In genomic region chr3:46662771-46663551, GRCh38 we compare ENCODE assay signal across 10 cellular contexts. TPM values are rescaled to one million over a fixed set of nuclear protein-coding genes. Genes with fewer than 3 reads are reported as not detected.
A peak's percentile ranks its signal among the peaks of the same experiment; 100 is the strongest.
DNase-seq lines count a peak whose midpoint lies in the region; ATAC-seq, FAIRE-seq and TF ChIP-seq lines count a peak whose summit lies in the region.
"Had no signal": no experiment of that assay in that cellular context is flagged by ENCODE, and none has a peak within 500 bp of the region (broad histone marks: within the 10 kb centered on the region; RNA-seq: fewer than 3 reads in every experiment).

No MANE protein-coding gene starts in this region.

- peak; percentile 1 for DNase-seq in H54 (ENCODE audit: insufficient read length, low spot score)
- no peak for DNase-seq in T-helper 17 cell
- peak; percentile 59 for DNase-seq in right atrium auricular region (ENCODE audit: low spot score)
- DNase-seq in retina: peak; percentile 61
- DNase-seq in activated CD4-positive, alpha-beta T cell treated with anti-CD3 and anti-CD28 coated beads, Interleukin-2, amount 10 ng/mL, durations not matched to agents 7 days and 5 days: no peak
- DNase-seq in activated CD4-positive, alpha-beta T cell treated with anti-CD3 and anti-CD28 coated beads for 48 hours: no peak
- no peak for DNase-seq in NCI-H2107 treated with DMSO at 0.1 percent for 48 hours (lab: John Stamatoyannopoulos, UW; ENCODE audit: unreplicated experiment)

- TF ChIP-seq POLR2A in H54 (IDR thresholded peaks at IDR 0.05; ENCODE audit: low read depth, low read length): no peak

- H3K27me3 Mint-ChIP-seq in T-helper 17 cell: peaks cover 32% of the 10 kb centered on the region
- peaks cover 7% of the 10 kb centered on the region for H3K27me3 Mint-ChIP-seq in activated CD4-positive, alpha-beta T cell treated with anti-CD3 and anti-CD28 coated beads, Interleukin-2, amount 10 ng/mL, durations not matched to agents 7 days and 5 days

- H3K27me3 ChIP-seq in right atrium auricular region: no peaks in the 10 kb centered on the region
- H3K27me3 ChIP-seq: neutrophil had no signal

- H3K36me3 ChIP-seq in right atrium auricular region: no peaks in the 10 kb centered on the region
- H3K36me3 ChIP-seq: neutrophil had no signal

- CTCF ChIA-PET in activated CD4-positive, alpha-beta T cell treated with anti-CD3 and anti-CD28 coated beads, Interleukin-2, amount 10 ng/mL, durations not matched to agents 7 days and 5 days (lab: Charles Lee): interaction anchor here (0.9 to 2.5 kb wide), 3 partner anchors 12 to 174 kb away, joined by 3 to 9 read pairs (median 4); no protein-coding TSS in a partner anchor

- H3K27ac ChIP-seq in right atrium auricular region: peak overlapping the region; percentile 82 to 83
- H3K27ac ChIP-seq: neutrophil had no signal

- no peaks in the 10 kb centered on the region for H3K9me3 Mint-ChIP-seq in activated CD4-positive, alpha-beta T cell treated with anti-CD3 and anti-CD28 coated beads, Interleukin-2, amount 10 ng/mL, durations not matched to agents 7 days and 5 days
- H3K9me3 Mint-ChIP-seq: IgD-negative memory B cell had no signal

- ATAC-seq in T-helper 17 cell (no peak), HG03025 (IDR thresholded peaks at IDR 0.05; ENCODE audit: low FRiP score, unreplicated experiment) (no peak)

- no peaks in the 10 kb centered on the region for H3K9me3 ChIP-seq in T-helper 17 cell (ENCODE audit: control insufficient read depth, low read length, poor library complexity, severe bottlenecking)
- H3K9me3 ChIP-seq in right atrium auricular region: no peaks in the 10 kb centered on the region
- H3K9me3 ChIP-seq: neutrophil had no signal

- peaks cover 0 to 53% of the 10 kb centered on the region in 2 donors for H3K4me1 ChIP-seq in right atrium auricular region

- no peak overlapping the region for H3K4me3 ChIP-seq in right atrium auricular region

- POLR2A ChIA-PET in activated CD4-positive, alpha-beta T cell treated with anti-CD3 and anti-CD28 coated beads, Interleukin-2, amount 10 ng/mL, durations not matched to agents 7 days and 5 days (lab: Charles Lee): no interaction called here

- peak overlapping the region; percentile 91 for H3K27ac Mint-ChIP-seq in T-helper 17 cell
- H3K27ac Mint-ChIP-seq in activated CD4-positive, alpha-beta T cell treated with anti-CD3 and anti-CD28 coated beads, Interleukin-2, amount 10 ng/mL, durations not matched to agents 7 days and 5 days: no peak overlapping the region
- H3K27ac Mint-ChIP-seq: IgD-negative memory B cell had no signal

- H3K36me3 Mint-ChIP-seq in T-helper 17 cell (ENCODE audit: low read depth): no peaks in the 10 kb centered on the region
- H3K36me3 Mint-ChIP-seq in activated CD4-positive, alpha-beta T cell treated with anti-CD3 and anti-CD28 coated beads, Interleukin-2, amount 10 ng/mL, durations not matched to agents 7 days and 5 days (ENCODE audit: low read depth): no peaks in the 10 kb centered on the region
- H3K36me3 Mint-ChIP-seq: IgD-negative memory B cell had no signal

- FAIRE-seq in H54 (lab: Jason Lieb, UNC): no peak

- no peak overlapping the region for H3K4me3 Mint-ChIP-seq in T-helper 17 cell
- no peak overlapping the region for H3K4me3 Mint-ChIP-seq in activated CD4-positive, alpha-beta T cell treated with anti-CD3 and anti-CD28 coated beads, Interleukin-2, amount 10 ng/mL, durations not matched to agents 7 days and 5 days
- H3K4me3 Mint-ChIP-seq: IgD-negative memory B cell had no signal

- TF ChIP-seq CTCF in right atrium auricular region (IDR thresholded peaks at IDR 0.05): no peak

- peaks cover 13% of the 10 kb centered on the region for H3K4me1 Mint-ChIP-seq in T-helper 17 cell
- no peaks in the 10 kb centered on the region for H3K4me1 Mint-ChIP-seq in activated CD4-positive, alpha-beta T cell treated with anti-CD3 and anti-CD28 coated beads, Interleukin-2, amount 10 ng/mL, durations not matched to agents 7 days and 5 days

RNA-seq across cellular contexts. Expression of gene ALS2CL, which starts 30.5 kb away (rescaled TPM):
- 10 to 100 TPM; 21.1 to 38.4 TPM for total RNA-seq in T-helper 17 cell
- total RNA-seq in right atrium auricular region: 10 to 100 TPM in 1 of 2 donors, 1 to 10 TPM in 1; 8.3 to 12.5 TPM
- 10 to 100 TPM; 15.5 to 16.6 TPM for total RNA-seq in activated CD4-positive, alpha-beta T cell treated with anti-CD3 and anti-CD28 coated beads, Interleukin-2, amount 10 ng/mL, durations not matched to agents 7 days and 5 days

RNA-seq across cellular contexts. Expression of gene TMIE, which starts 38.2 kb away (rescaled TPM):
- total RNA-seq in T-helper 17 cell: 1 to 10 TPM in 1 of 2 donors, under 1 TPM in 1; 0.86 to 1.3 TPM
- not detected for total RNA-seq in right atrium auricular region
- total RNA-seq in activated CD4-positive, alpha-beta T cell treated with anti-CD3 and anti-CD28 coated beads, Interleukin-2, amount 10 ng/mL, durations not matched to agents 7 days and 5 days: 1 to 10 TPM; 1.2 to 1.6 TPM

RNA-seq across cellular contexts. Expression of gene FAM240A, which starts 50.6 kb away (rescaled TPM):
- total RNA-seq in T-helper 17 cell (not detected), right atrium auricular region (not detected)
- total RNA-seq in activated CD4-positive, alpha-beta T cell treated with anti-CD3 and anti-CD28 coated beads, Interleukin-2, amount 10 ng/mL, durations not matched to agents 7 days and 5 days: not detected

RNA-seq across cellular contexts. Expression of gene PRSS50, which starts 54.7 kb away (rescaled TPM):
- not detected for total RNA-seq in T-helper 17 cell
- under 1 TPM in 1 of 2 donors, not detected in 1; 0.12 TPM for total RNA-seq in right atrium auricular region
- not detected for total RNA-seq in activated CD4-positive, alpha-beta T cell treated with anti-CD3 and anti-CD28 coated beads, Interleukin-2, amount 10 ng/mL, durations not matched to agents 7 days and 5 days

Comparison
In these comparisons a context has a peak if more than half of its experiments do, and no peak if none do; other contexts are left out.
1. DNase-seq: peak in H54 (single experiment), right atrium auricular region (single experiment) and retina (single experiment); none in T-helper 17 cell (0 of 3), activated CD4-positive, alpha-beta T cell treated with anti-CD3 and anti-CD28 coated beads, Interleukin-2, amount 10 ng/mL, durations not matched to agents 7 days and 5 days (single experiment), activated CD4-positive, alpha-beta T cell treated with anti-CD3 and anti-CD28 coated beads for 48 hours (single experiment) and NCI-H2107 treated with DMSO at 0.1 percent for 48 hours (single experiment).